27 cellular contexts compared by ENCODE assay signal in genomic region chr7:67863911-67864310, GRCh38.
"Had no signal": no experiment of that assay in that cellular context is flagged by ENCODE, and none has a peak within 500 bp of the region (broad histone marks: within the 10 kb centered on the region; RNA-seq: fewer than 3 reads in every experiment).

No MANE protein-coding gene starts in this region.

- ATAC-seq: left colon; lower lobe of right lung; naive thymus-derived CD8-positive, alpha-beta T cell; psoas muscle; sciatic nerve; stimulated activated naive B cell treated with anti-CD40 and anti-IgM and Interleukin-4, amounts not matched to agents 10 μg/mL and 1 μg/mL and 100 μg/mL, for 72 hours; stimulated activated naive CD8-positive, alpha-beta T cell treated with anti-CD3 and anti-CD28 coated beads, Interleukin-15, Interleukin-2, amounts not matched to agents 100 U/mL and 50 U/mL, for 24 hours had no signal

- DNase-seq: hypothalamus; immature natural killer cell; kidney; left colon; left lung; lower lobe of right lung; mammary epithelial cell; mesenchymal stem cell; naive thymus-derived CD8-positive, alpha-beta T cell; occipital lobe; psoas muscle; stimulated activated CD4-positive, alpha-beta T cell treated with anti-CD3 and anti-CD28 coated beads, Interleukin-12 subunit alpha, Interleukin-12 subunit beta, amount 100 ng/mL, for 4 hours; stimulated activated CD4-positive, alpha-beta T cell treated with anti-CD3 and anti-CD28 coated beads, Interleukin-15, amount 100 ng/mL, for 24 hours; stimulated activated CD4-positive, alpha-beta T cell treated with anti-CD3 and anti-CD28 coated beads, Interleukin-2, amount 100 ng/mL, for 24 hours; stimulated activated CD4-positive, alpha-beta T cell treated with anti-CD3 and anti-CD28 coated beads, Interleukin-4, amount 100 ng/mL, for 1 hour; stimulated activated naive B cell treated with anti-CD40 and anti-IgM and Interleukin-4, amounts not matched to agents 10 μg/mL and 1 μg/mL and 100 μg/mL, for 72 hours; stimulated activated naive CD8-positive, alpha-beta T cell treated with anti-CD3 and anti-CD28 coated beads, Interleukin-15, Interleukin-2, amounts not matched to agents 100 U/mL and 50 U/mL, for 24 hours; stomach; testis; thyroid gland; transverse colon; upper lobe of left lung had no signal

- H3K27ac ChIP-seq: left lung, lower lobe of right lung, neutrophil, parathyroid adenoma, psoas muscle, right atrium auricular region, skin epidermis, stomach, testis, thyroid gland, transverse colon, upper lobe of left lung had no signal
